Comparison of ENCODE assay signal across 8 cellular contexts in genomic region chr2:72893594-72894319, GRCh38. TPM values are rescaled to one million over a fixed set of nuclear protein-coding genes. Genes with fewer than 3 reads are reported as not detected.
A peak's percentile ranks its signal among the peaks of the same experiment; 100 is the strongest.
DNase-seq lines count a peak whose midpoint lies in the region; ATAC-seq and TF ChIP-seq lines count a peak whose summit lies in the region.

No MANE protein-coding gene starts in this region.

- 45 to 53% methylated on average over 12 to 15 of the region's 15 CpGs for WGBS in tibial nerve, 2 donors

- DNase-seq in NCI-H1092 (lab: John Stamatoyannopoulos, UW) = peak; percentile 17
- no peak for DNase-seq in NCI-H1092 treated with DMSO at 0.1 percent for 48 hours (lab: John Stamatoyannopoulos, UW)
- DNase-seq in RPMI8226 = peak; percentile 69
- DNase-seq in brain microvascular endothelial cell = peak; percentile 74
- peak; percentile 83 for DNase-seq in left kidney (ENCODE audit: low read depth, low spot score)
- no peak for DNase-seq in tibial nerve (ENCODE audit: low spot score in 2 of 2)

- H3K36me3 ChIP-seq in brain microvascular endothelial cell (replicated peaks) (no peaks in the 10 kb centered on the region), tibial nerve (peaks cover 0 to 35% (median 0%) of the 10 kb centered on the region in 3 donors)

- no peak for TF ChIP-seq POLR2A in tibial nerve (IDR thresholded peaks at IDR 0.05)

- in situ Hi-C loops in brain microvascular endothelial cell (cut with HindIII; ENCODE audit: low pct_ligation_motif_present, low sequenced_read_pairs) = no loop called here

- H3K27ac ChIP-seq in brain microvascular endothelial cell (no peak overlapping the region), tibial nerve (no peak overlapping the region)

- peaks cover 26% of the 10 kb centered on the region for H3K27me3 ChIP-seq in brain microvascular endothelial cell (replicated peaks)
- peaks cover 0 to 43% of the 10 kb centered on the region in 2 donors for H3K27me3 ChIP-seq in tibial nerve

- peak; percentile 82 for ATAC-seq in GM21360 (IDR thresholded peaks at IDR 0.05; ENCODE audit: unreplicated experiment)
- peak; percentile 73 for ATAC-seq in HG03520 (IDR thresholded peaks at IDR 0.05; ENCODE audit: unreplicated experiment)

- no peak for TF ChIP-seq EP300 in tibial nerve (IDR thresholded peaks at IDR 0.05)

- no peak overlapping the region for H3K4me3 ChIP-seq in brain microvascular endothelial cell (ENCODE audit: low read depth, low read length)
- no peak overlapping the region for H3K4me3 ChIP-seq in tibial nerve

- H3K9me3 ChIP-seq in tibial nerve = no peaks in the 10 kb centered on the region

- peaks cover 0 to 15% (median under 1%) of the 10 kb centered on the region in 4 donors for H3K4me1 ChIP-seq in tibial nerve

- TF ChIP-seq CTCF in brain microvascular endothelial cell (IDR thresholded peaks at IDR 0.05; ENCODE audit: low read depth, low read length, missing control alignments) (peak; percentile 92), tibial nerve (IDR thresholded peaks at IDR 0.05) (peak in 4 of 5 experiments; percentile 23 to 38 (median 32))

RNA-seq across cellular contexts. Expression of gene SPR, which starts 6.5 kb away (rescaled TPM):
- total RNA-seq in tibial nerve = 10 to 100 TPM; 22.0 to 33.3 (median 27.1) TPM

RNA-seq across cellular contexts. Expression of gene EMX1, which starts 23.6 kb away (rescaled TPM):
- not detected for total RNA-seq in tibial nerve

Comparison
In these comparisons a context has a peak if more than half of its experiments do, and no peak if none do; other contexts are left out.
1. DNase-seq: peak in NCI-H1092 (single experiment), RPMI8226 (single experiment), brain microvascular endothelial cell (single experiment) and left kidney (single experiment); none in NCI-H1092 treated with DMSO at 0.1 percent for 48 hours (single experiment) and tibial nerve (0 of 2).